Comparison of ENCODE assay signal across 8 cellular contexts in genomic region chr5:87121315-87122170, GRCh38.
DNase-seq lines count a peak whose midpoint lies in the region; ATAC-seq lines count a peak whose summit lies in the region.

No MANE protein-coding gene starts in this region.

- DNase-seq in GM04504 (ENCODE audit: low read depth) (peak; percentile 58), KG1 (lab: John Stamatoyannopoulos, UW) (peak; percentile 14), fibroblast of gingiva (ENCODE audit: low read depth) (peak; percentile 75), NCI-H82 treated with DMSO at 0.1 percent for 48 hours (lab: John Stamatoyannopoulos, UW; ENCODE audit: unreplicated experiment) (no peak), mucosa of gallbladder (ENCODE audit: low spot score) (no peak)
- peak; percentile 82 for DNase-seq in activated CD4-positive, alpha-beta T cell treated with anti-CD3 and anti-CD28 coated beads, Interleukin-2, amount 10 ng/mL, durations not matched to agents 24 days and 14 days

- peaks cover 50% of the 10 kb centered on the region for H3K4me1 Mint-ChIP-seq in activated CD4-positive, alpha-beta T cell treated with anti-CD3 and anti-CD28 coated beads, Interleukin-2, amount 10 ng/mL, durations not matched to agents 24 days and 14 days

- peak; percentile 72 for ATAC-seq in GM21737 (IDR thresholded peaks at IDR 0.05; ENCODE audit: unreplicated experiment)

- peak overlapping the region; percentile 86 for H3K27ac Mint-ChIP-seq in activated CD4-positive, alpha-beta T cell treated with anti-CD3 and anti-CD28 coated beads, Interleukin-2, amount 10 ng/mL, durations not matched to agents 24 days and 14 days

- H3K27ac ChIP-seq in skin epidermis = peak overlapping the region in 14 of 21 experiments; percentile 36 to 87 (median 63)

- peak overlapping the region; percentile 48 for H3K4me3 Mint-ChIP-seq in activated CD4-positive, alpha-beta T cell treated with anti-CD3 and anti-CD28 coated beads, Interleukin-2, amount 10 ng/mL, durations not matched to agents 24 days and 14 days

- H3K9me3 Mint-ChIP-seq in activated CD4-positive, alpha-beta T cell treated with anti-CD3 and anti-CD28 coated beads, Interleukin-2, amount 10 ng/mL, durations not matched to agents 24 days and 14 days = peaks cover 3% of the 10 kb centered on the region

- no peaks in the 10 kb centered on the region for H3K36me3 Mint-ChIP-seq in activated CD4-positive, alpha-beta T cell treated with anti-CD3 and anti-CD28 coated beads, Interleukin-2, amount 10 ng/mL, durations not matched to agents 24 days and 14 days (ENCODE audit: low read depth)

- intact Hi-C loops in activated CD4-positive, alpha-beta T cell treated with anti-CD3 and anti-CD28 coated beads, Interleukin-2, amount 10 ng/mL, durations not matched to agents 24 days and 14 days (cut with micrococcal nuclease) = loop anchor here (2.0 kb wide), 5 partner anchors 73 to 291 kb away; partner anchors contain the start of gene CCNH

- no peak overlapping the region for H3K4me3 ChIP-seq in skin epidermis

- H3K27me3 Mint-ChIP-seq in activated CD4-positive, alpha-beta T cell treated with anti-CD3 and anti-CD28 coated beads, Interleukin-2, amount 10 ng/mL, durations not matched to agents 24 days and 14 days = no peaks in the 10 kb centered on the region

Comparison
In these comparisons a context has a peak if more than half of its experiments do, and no peak if none do; other contexts are left out.
1. DNase-seq: peak in GM04504 (single experiment), KG1 (single experiment), activated CD4-positive, alpha-beta T cell treated with anti-CD3 and anti-CD28 coated beads, Interleukin-2, amount 10 ng/mL, durations not matched to agents 24 days and 14 days (single experiment) and fibroblast of gingiva (single experiment); none in NCI-H82 treated with DMSO at 0.1 percent for 48 hours (single experiment) and mucosa of gallbladder (single experiment).